In the genomic region with DNA sequence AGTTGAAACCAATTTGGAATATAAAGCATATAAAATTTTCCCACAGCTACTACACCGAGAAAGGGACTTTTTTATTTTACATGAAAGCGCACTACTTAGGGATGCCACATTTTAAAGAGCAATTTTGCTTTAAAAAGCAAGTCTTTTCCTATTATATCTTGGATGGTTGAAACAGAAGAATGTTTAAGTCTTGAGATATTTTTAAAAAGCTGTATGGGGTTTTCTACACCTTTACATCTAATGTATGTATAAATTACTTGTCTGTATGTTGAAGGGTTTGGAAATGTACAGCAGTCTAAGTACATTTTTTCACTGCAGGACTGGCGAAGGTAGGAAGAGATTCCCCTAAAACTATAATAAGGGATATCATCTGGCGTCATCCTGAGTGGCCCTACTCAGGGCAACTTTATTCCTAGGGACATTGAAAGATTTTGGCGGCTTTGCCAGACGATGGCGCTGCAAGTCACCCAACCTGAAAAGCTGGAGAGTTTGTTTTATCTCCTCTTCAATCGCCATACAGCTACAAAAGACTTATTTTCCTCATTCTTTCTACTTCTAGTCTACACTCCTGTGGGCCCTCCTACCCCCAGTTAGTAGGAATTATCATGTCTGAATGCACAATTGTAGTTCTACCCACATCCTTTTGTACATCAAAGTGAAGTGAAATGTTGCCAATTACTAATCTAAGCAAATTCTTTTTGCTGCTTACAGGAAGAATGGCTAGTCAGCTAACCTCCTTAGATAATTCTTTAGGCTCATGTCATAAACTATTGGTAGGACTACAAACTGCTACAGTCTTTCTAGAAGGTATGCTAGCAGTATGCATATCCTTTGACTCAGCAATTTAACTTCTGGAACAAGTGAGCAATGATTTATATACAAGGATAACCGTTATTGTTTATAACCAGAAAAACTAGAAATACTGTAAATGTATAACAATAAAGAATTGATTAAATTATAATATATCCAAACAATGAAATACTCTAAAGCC, we compare ENCODE assay signal across 8 cellular contexts. TPM values are rescaled to one million over a fixed set of nuclear protein-coding genes. Genes with fewer than 3 reads are reported as not detected.
DNase-seq lines count a peak whose midpoint lies in the region; ATAC-seq, FAIRE-seq and TF ChIP-seq lines count a peak whose summit lies in the region.

No MANE protein-coding gene starts in this region.

- no peaks in the 10 kb centered on the region for H3K9me3 ChIP-seq in BE2C
- no peaks in the 10 kb centered on the region for H3K9me3 ChIP-seq in liver (ENCODE audit: control insufficient read depth in 4 of 4, low read length in 3 of 4)

- H3K4me3 Mint-ChIP-seq in activated CD4-positive, alpha-beta T cell treated with anti-CD3 and anti-CD28 coated beads, Interleukin-2, amount 10 ng/mL, durations not matched to agents 24 days and 14 days = peak overlapping the region; percentile 90

- H3K27me3 ChIP-seq in BE2C = no peaks in the 10 kb centered on the region
- H3K27me3 ChIP-seq in liver (ENCODE audit: control insufficient read depth in 4 of 4, insufficient read depth in 4 of 4, low read length in 3 of 4) = no peaks in the 10 kb centered on the region

- no peaks in the 10 kb centered on the region for H3K36me3 Mint-ChIP-seq in activated CD4-positive, alpha-beta T cell treated with anti-CD3 and anti-CD28 coated beads, Interleukin-2, amount 10 ng/mL, durations not matched to agents 24 days and 14 days (ENCODE audit: low read depth)

- H3K9me3 Mint-ChIP-seq in activated CD4-positive, alpha-beta T cell treated with anti-CD3 and anti-CD28 coated beads, Interleukin-2, amount 10 ng/mL, durations not matched to agents 24 days and 14 days = no peaks in the 10 kb centered on the region

- peak; percentile 77 for DNase-seq in BE2C
- DNase-seq in GM19239 (ENCODE audit: insufficient read length, low spot score) = no peak
- DNase-seq in NCI-H524 (lab: John Stamatoyannopoulos, UW) = peak; percentile 34 to 74
- DNase-seq in activated CD4-positive, alpha-beta T cell treated with anti-CD3 and anti-CD28 coated beads, Interleukin-2, amount 10 ng/mL, durations not matched to agents 24 days and 14 days = peak; percentile 91
- DNase-seq in dermis microvascular lymphatic vessel endothelial cell (ENCODE audit: low read depth in 2 of 2) = peak; percentile 71 to 86
- DNase-seq in stimulated activated CD4-positive, alpha-beta T cell treated with anti-CD3 and anti-CD28 coated beads, Interleukin-4, amount 100 ng/mL, for 4 hours = peak; percentile 53 to 63

- peak overlapping the region; percentile 93 to 99 for H3K27ac ChIP-seq in liver (ENCODE audit: low read depth in 1 of 2, low read length in 2 of 2)

- peak; percentile 90 for FAIRE-seq in GM19239 (lab: Jason Lieb, UNC)

- TF ChIP-seq CTCF in BE2C (IDR thresholded peaks at IDR 0.05; ENCODE audit: low read depth, low read length) (peak; percentile 83), liver (IDR thresholded peaks at IDR 0.05; ENCODE audit: low read depth, low read length, missing input control) (peak; percentile 47)

- peaks cover 36% of the 10 kb centered on the region for H3K4me1 Mint-ChIP-seq in activated CD4-positive, alpha-beta T cell treated with anti-CD3 and anti-CD28 coated beads, Interleukin-2, amount 10 ng/mL, durations not matched to agents 24 days and 14 days

- ATAC-seq in HG03442 (IDR thresholded peaks at IDR 0.05; ENCODE audit: unreplicated experiment) = peak; percentile 32

- H3K36me3 ChIP-seq in BE2C = peaks cover 3% of the 10 kb centered on the region
- H3K36me3 ChIP-seq in liver (ENCODE audit: control insufficient read depth in 4 of 4, insufficient read depth in 3 of 4, low read depth in 1 of 4, low read length in 3 of 4) = no peaks in the 10 kb centered on the region

- no peaks in the 10 kb centered on the region for H3K27me3 Mint-ChIP-seq in activated CD4-positive, alpha-beta T cell treated with anti-CD3 and anti-CD28 coated beads, Interleukin-2, amount 10 ng/mL, durations not matched to agents 24 days and 14 days

- peak overlapping the region; percentile 23 to 70 for H3K9ac ChIP-seq in liver (ENCODE audit: low read depth in 1 of 2, low read length in 2 of 2)

- H3K4me3 ChIP-seq in BE2C (ENCODE audit: low read depth, low read length) (peak overlapping the region; percentile 79), liver (ENCODE audit: low read depth in 1 of 3, low read length in 3 of 3) (peak overlapping the region in 2 of 3 donors; percentile 69 to 78)

- intact Hi-C loops in activated CD4-positive, alpha-beta T cell treated with anti-CD3 and anti-CD28 coated beads, Interleukin-2, amount 10 ng/mL, durations not matched to agents 24 days and 14 days (cut with micrococcal nuclease) = loop anchor here (1.0 to 10.0 kb wide), 12 partner anchors 7 to 1296 kb away; partner anchors contain the start of genes CBR4, CLCN3, DDX60 and DDX60L

- peak overlapping the region; percentile 94 for H3K27ac Mint-ChIP-seq in activated CD4-positive, alpha-beta T cell treated with anti-CD3 and anti-CD28 coated beads, Interleukin-2, amount 10 ng/mL, durations not matched to agents 24 days and 14 days

- H3K4me1 ChIP-seq in BE2C = peaks cover 4% of the 10 kb centered on the region; the same call in 1 of the 2 replicates
- H3K4me1 ChIP-seq in liver (ENCODE audit: control insufficient read depth in 4 of 4, insufficient read depth in 4 of 4, low read length in 3 of 4) = peaks cover 2 to 23% (median 13%) of the 10 kb centered on the region in 4 donors

- 5% methylated on average over 9 of the region's 9 CpGs for WGBS in liver

- TF ChIP-seq RAD21 in liver (IDR thresholded peaks at IDR 0.05) = peak; percentile 87 to 91

TF ChIP-seq in liver, 16 proteins besides CTCF, POLR2A, EP300 and RAD21:
- TF ChIP-seq SP1 (IDR thresholded peaks at IDR 0.05) (peak; percentile 11), HNF4A (conservative IDR thresholded peaks at IDR 0.05) (no peak), YY1 (IDR thresholded peaks at IDR 0.05) (peak; percentile 15), GABPA (IDR thresholded peaks at IDR 0.05 in 1 of 2, conservative IDR thresholded peaks at IDR 0.05 in 1 of 2) (no peak), MAX (IDR thresholded peaks at IDR 0.05) (peak; percentile 12)

RNA-seq across cellular contexts. Expression of gene NEK1, which starts 0.8 kb away (rescaled TPM):
- 4.6 TPM for polyA plus RNA-seq in BE2C (2012; ENCODE audit: insufficient read depth, insufficient read length, low read depth)
- total RNA-seq in activated CD4-positive, alpha-beta T cell treated with anti-CD3 and anti-CD28 coated beads, Interleukin-2, amount 10 ng/mL, durations not matched to agents 24 days and 14 days = 8.6 and 11.1 TPM in 2 replicates
- total RNA-seq in dermis microvascular lymphatic vessel endothelial cell (4.4 and 4.8 TPM in 2 replicates), liver (10 to 100 TPM in 1 of 2 donors, 1 to 10 TPM in 1; 4.0 to 10.2 TPM)
- 1 to 10 TPM; 1.8 to 6.6 TPM for polyA plus RNA-seq in liver

RNA-seq across cellular contexts. Expression of gene CLCN3, which starts 7.2 kb away (rescaled TPM):
- 28.5 TPM for polyA plus RNA-seq in BE2C (2012; ENCODE audit: insufficient read depth, insufficient read length, low read depth)
- total RNA-seq in activated CD4-positive, alpha-beta T cell treated with anti-CD3 and anti-CD28 coated beads, Interleukin-2, amount 10 ng/mL, durations not matched to agents 24 days and 14 days = 26.6 and 28.1 TPM in 2 replicates
- total RNA-seq in dermis microvascular lymphatic vessel endothelial cell (58.3 and 85.6 TPM in 2 replicates), liver (10 to 100 TPM; 33.4 to 58.6 TPM)
- 10 to 100 TPM in 1 of 2 donors, 1 to 10 TPM in 1; 9.5 to 11.7 TPM for polyA plus RNA-seq in liver
